In genomic region chr13:97321101-97321500, GRCh38 we compare ENCODE assay signal across 13 cellular contexts.
"Had no signal": no experiment of that assay in that cellular context is flagged by ENCODE, and none has a peak within 500 bp of the region (broad histone marks: within the 10 kb centered on the region; RNA-seq: fewer than 3 reads in every experiment).

No MANE protein-coding gene starts in this region.

- H3K4me1 ChIP-seq: prostate gland had no signal

- H3K4me3 Mint-ChIP-seq: memory B cell; nephron; stimulated activated naive CD8-positive, alpha-beta T cell treated with anti-CD3 and anti-CD28 coated beads, Interleukin-15, amount 100 ng/mL, for 72 hours; T-helper 2 cell treated with Interferon-gamma antibody and Interleukin-4, amounts not matched to agents 5 μg/mL and 100 μg/mL, for 36 hours had no signal

- H3K27ac Mint-ChIP-seq: activated naive CD4-positive, alpha-beta T cell treated with anti-CD3 and anti-CD28 coated beads, Interleukin-2, amount 50 U/mL, for 72 hours; memory B cell; nephron; T-helper 2 cell treated with Interferon-gamma antibody and Interleukin-4, amounts not matched to agents 5 μg/mL and 100 μg/mL, for 36 hours had no signal

- DNase-seq: activated CD4-positive, alpha-beta T cell treated with anti-CD3 and anti-CD28 coated beads, Interleukin-2, amount 50 U/mL, for 1 hour; activated T-cell treated with anti-CD3 and anti-CD28 coated beads for 4 hours; amniotic stem cell; brain microvascular endothelial cell; stimulated activated CD4-positive, alpha-beta T cell treated with anti-CD3 and anti-CD28 coated beads, Interleukin-15, amount 100 ng/mL, for 24 hours; stimulated activated CD4-positive, alpha-beta T cell treated with anti-CD3 and anti-CD28 coated beads, Interleukin-4, amount 100 ng/mL, for 24 hours; stimulated activated naive CD8-positive, alpha-beta T cell treated with anti-CD3 and anti-CD28 coated beads, Interleukin-15, amount 100 ng/mL, for 72 hours had no signal

- H3K4me1 Mint-ChIP-seq: stimulated activated naive CD8-positive, alpha-beta T cell treated with anti-CD3 and anti-CD28 coated beads, Interleukin-15, amount 100 ng/mL, for 72 hours had no signal

- ATAC-seq: activated naive CD4-positive, alpha-beta T cell treated with anti-CD3 and anti-CD28 coated beads, Interleukin-2, amount 50 U/mL, for 72 hours; esophagus mucosa; stimulated activated naive CD8-positive, alpha-beta T cell treated with anti-CD3 and anti-CD28 coated beads, Interleukin-15, amount 100 ng/mL, for 72 hours had no signal

- H3K9me3 ChIP-seq: prostate gland had no signal

- H3K36me3 ChIP-seq: prostate gland had no signal

- H3K27ac ChIP-seq: brain microvascular endothelial cell, prostate gland had no signal

- H3K27me3 Mint-ChIP-seq: memory B cell; stimulated activated naive CD8-positive, alpha-beta T cell treated with anti-CD3 and anti-CD28 coated beads, Interleukin-15, amount 100 ng/mL, for 72 hours had no signal

- H3K9me3 Mint-ChIP-seq: activated naive CD4-positive, alpha-beta T cell treated with anti-CD3 and anti-CD28 coated beads, Interleukin-2, amount 50 U/mL, for 72 hours; memory B cell; nephron; stimulated activated naive CD8-positive, alpha-beta T cell treated with anti-CD3 and anti-CD28 coated beads, Interleukin-15, amount 100 ng/mL, for 72 hours; T-helper 2 cell treated with Interferon-gamma antibody and Interleukin-4, amounts not matched to agents 5 μg/mL and 100 μg/mL, for 36 hours had no signal

- H3K27me3 ChIP-seq: brain microvascular endothelial cell had no signal

- H3K4me3 ChIP-seq: prostate gland had no signal
